ENCODE assay signal across 2 cellular contexts in genomic region chr5:99061299-99061698, GRCh38.
TF ChIP-seq lines count a peak whose summit lies in the region.

No MANE protein-coding gene starts in this region.

TF ChIP-seq in HepG2, 621 proteins besides CTCF, POLR2A, EP300 and RAD21:
- TF ChIP-seq THAP9 (CRISPR knock-in tag; IDR thresholded peaks at IDR 0.05; ENCODE audit: borderline replicate concordance) (no peak), SALL1 (CRISPR knock-in tag; IDR thresholded peaks at IDR 0.05) (no peak), ZNF878 (CRISPR knock-in tag; IDR thresholded peaks at IDR 0.05) (no peak), NR2F6 (IDR thresholded peaks at IDR 0.05) (no peak), NR2F6 (CRISPR knock-in tag; IDR thresholded peaks at IDR 0.05) (no peak), AGO1 (IDR thresholded peaks at IDR 0.05; ENCODE audit: low read depth, low read length, poor library complexity, severe bottlenecking) (no peak), SIN3B (IDR thresholded peaks at IDR 0.05; ENCODE audit: low read length) (no peak), NCOA2 (CRISPR knock-in tag; IDR thresholded peaks at IDR 0.05) (no peak), GZF1 (CRISPR knock-in tag; IDR thresholded peaks at IDR 0.05) (no peak), FOXO4 (CRISPR knock-in tag; conservative IDR thresholded peaks at IDR 0.05) (no peak), SMC3 (IDR thresholded peaks at IDR 0.05; ENCODE audit: low read length) (no peak), ARHGAP35 (CRISPR knock-in tag; IDR thresholded peaks at IDR 0.05; ENCODE audit: borderline replicate concordance) (no peak), ZNF468 (CRISPR knock-in tag; IDR thresholded peaks at IDR 0.05) (no peak)

TF ChIP-seq in WTC11, 78 proteins besides CTCF, POLR2A, EP300 and RAD21:
- TF ChIP-seq SOX15 (CRISPR knock-in tag; IDR thresholded peaks at IDR 0.05) (no peak), ATF3 (CRISPR knock-in tag; conservative IDR thresholded peaks at IDR 0.05) (no peak), E2F1 (CRISPR knock-in tag; IDR thresholded peaks at IDR 0.05) (no peak), IRF2 (CRISPR knock-in tag; IDR thresholded peaks at IDR 0.05; ENCODE audit: borderline replicate concordance, low read depth) (no peak), ZNF396 (CRISPR knock-in tag; IDR thresholded peaks at IDR 0.05; ENCODE audit: borderline replicate concordance) (no peak), JUN (CRISPR knock-in tag; IDR thresholded peaks at IDR 0.05) (no peak), MLX (CRISPR knock-in tag; IDR thresholded peaks at IDR 0.05) (no peak), STAT6 (CRISPR knock-in tag; conservative IDR thresholded peaks at IDR 0.05; ENCODE audit: low read depth) (no peak), E2F5 (CRISPR knock-in tag; IDR thresholded peaks at IDR 0.05) (no peak), NR3C1 (CRISPR knock-in tag; conservative IDR thresholded peaks at IDR 0.05; ENCODE audit: low read depth) (no peak), ETV6 (CRISPR knock-in tag; IDR thresholded peaks at IDR 0.05) (no peak), ZNF532 (CRISPR knock-in tag; IDR thresholded peaks at IDR 0.05; ENCODE audit: borderline replicate concordance) (no peak), NR2C2 (CRISPR knock-in tag; IDR thresholded peaks at IDR 0.05) (no peak), CDX4 (CRISPR knock-in tag; IDR thresholded peaks at IDR 0.05; ENCODE audit: borderline replicate concordance) (no peak), PRRX2 (CRISPR knock-in tag; IDR thresholded peaks at IDR 0.05) (no peak), KAT7 (CRISPR knock-in tag; IDR thresholded peaks at IDR 0.05; ENCODE audit: borderline replicate concordance) (no peak), ZNF423 (CRISPR knock-in tag; IDR thresholded peaks at IDR 0.05) (no peak), FOXK1 (CRISPR knock-in tag; IDR thresholded peaks at IDR 0.05) (no peak), AR (CRISPR knock-in tag; IDR thresholded peaks at IDR 0.05) (no peak)
